1 cellular context compared by ENCODE assay signal in the genomic region with DNA sequence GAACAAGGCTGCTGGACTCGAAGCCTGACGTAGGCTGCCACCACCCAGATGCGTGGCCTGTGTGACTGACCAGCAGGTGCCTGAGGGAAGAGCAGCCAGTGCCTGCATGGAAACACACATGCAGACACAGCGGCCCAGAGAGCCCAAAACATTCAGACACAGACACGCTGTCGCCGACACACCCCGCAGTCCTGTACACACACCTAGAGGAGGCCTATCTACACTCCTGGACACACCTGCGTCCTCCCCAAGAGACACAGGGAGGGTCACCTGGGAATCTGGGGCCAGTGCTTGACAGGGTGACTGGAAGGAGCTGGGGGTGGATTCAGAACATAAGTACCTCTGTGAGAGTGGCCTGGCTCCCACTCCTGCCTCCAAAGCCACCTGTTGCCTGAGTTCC.
TF ChIP-seq lines count a peak whose summit lies in the region.

No MANE protein-coding gene starts in this region.

TF ChIP-seq in GM12878, 131 proteins besides CTCF, POLR2A, EP300 and RAD21:
- no peak for TF ChIP-seq FOS (IDR thresholded peaks at IDR 0.05; ENCODE audit: borderline replicate concordance, extremely low read depth, insufficient read length)
- peak; percentile 52; the same call in 1 of the 2 replicates for TF ChIP-seq POLR2AphosphoS2 (IDR thresholded peaks at IDR 0.05; ENCODE audit: low read depth, low read length)
- no peak for TF ChIP-seq HDAC6 (IDR thresholded peaks at IDR 0.05; ENCODE audit: unreplicated experiment)
- peak; percentile 45; the same call in 1 of the 2 replicates for TF ChIP-seq LARP7 (IDR thresholded peaks at IDR 0.05)
- no peak for TF ChIP-seq IRF3 (IDR thresholded peaks at IDR 0.05)
- peak; percentile 62; the same call in 1 of the 2 replicates for TF ChIP-seq BACH1 (IDR thresholded peaks at IDR 0.05; ENCODE audit: borderline replicate concordance)
- TF ChIP-seq SMARCA5 (IDR thresholded peaks at IDR 0.05), result 0 out of 2 replicates have a peak, but pooled peaks have one; percentile 19
- peak; percentile 66 for TF ChIP-seq POLR2AphosphoS5 (IDR thresholded peaks at IDR 0.05; ENCODE audit: low read length)
- TF ChIP-seq ZNF592 (IDR thresholded peaks at IDR 0.05), result no peak
- TF ChIP-seq, protein P1, sequence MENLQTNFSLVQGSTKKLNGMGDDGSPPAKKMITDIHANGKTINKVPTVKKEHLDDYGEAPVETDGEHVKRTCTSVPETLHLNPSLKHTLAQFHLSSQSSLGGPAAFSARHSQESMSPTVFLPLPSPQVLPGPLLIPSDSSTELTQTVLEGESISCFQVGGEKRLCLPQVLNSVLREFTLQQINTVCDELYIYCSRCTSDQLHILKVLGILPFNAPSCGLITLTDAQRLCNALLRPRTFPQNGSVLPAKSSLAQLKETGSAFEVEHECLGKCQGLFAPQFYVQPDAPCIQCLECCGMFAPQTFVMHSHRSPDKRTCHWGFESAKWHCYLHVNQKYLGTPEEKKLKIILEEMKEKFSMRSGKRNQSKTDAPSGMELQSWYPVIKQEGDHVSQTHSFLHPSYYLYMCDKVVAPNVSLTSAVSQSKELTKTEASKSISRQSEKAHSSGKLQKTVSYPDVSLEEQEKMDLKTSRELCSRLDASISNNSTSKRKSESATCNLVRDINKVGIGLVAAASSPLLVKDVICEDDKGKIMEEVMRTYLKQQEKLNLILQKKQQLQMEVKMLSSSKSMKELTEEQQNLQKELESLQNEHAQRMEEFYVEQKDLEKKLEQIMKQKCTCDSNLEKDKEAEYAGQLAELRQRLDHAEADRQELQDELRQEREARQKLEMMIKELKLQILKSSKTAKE (IDR thresholded peaks at IDR 0.05; ENCODE audit: low read depth, poor library complexity, severe bottlenecking), result no peak
- no peak for TF ChIP-seq ZBTB33 (IDR thresholded peaks at IDR 0.05)
- 0 out of 3 replicates have a peak, but pooled peaks have one; percentile 33 for TF ChIP-seq POU2F2 (IDR thresholded peaks at IDR 0.05; ENCODE audit: borderline replicate concordance, low read depth, low read length)
- TF ChIP-seq RCOR1 (conservative IDR thresholded peaks at IDR 0.05; ENCODE audit: low read depth, low read length), result no peak
- no peak for TF ChIP-seq IKZF2 (IDR thresholded peaks at IDR 0.05)
- no peak for TF ChIP-seq SPI1 (IDR thresholded peaks at IDR 0.05; ENCODE audit: borderline replicate concordance, insufficient read depth, low read depth, low read length)
- TF ChIP-seq CHD1 (IDR thresholded peaks at IDR 0.05; ENCODE audit: low read depth, low read length), result 0 out of 2 replicates have a peak, but pooled peaks have one; percentile 43
- 0 out of 4 replicates have a peak, but pooled peaks of 1 of the 2 experiments have one; percentile 12 for TF ChIP-seq BHLHE40 (IDR thresholded peaks at IDR 0.05; ENCODE audit: borderline replicate concordance in 1 of 2, low read depth in 2 of 2, low read length in 1 of 2)
- 0 out of 2 replicates have a peak, but pooled peaks have one; percentile 12 for TF ChIP-seq HDGF (IDR thresholded peaks at IDR 0.05)
